Comparison of ENCODE assay signal across 1 cellular context in genomic region chr11:22733849-22734248, GRCh38.
TF ChIP-seq lines count a peak whose summit lies in the region.

No MANE protein-coding gene starts in this region.

TF ChIP-seq in HepG2, 621 proteins besides CTCF, POLR2A, EP300 and RAD21 (continued from another document):
- TF ChIP-seq HES4 (CRISPR knock-in tag; IDR thresholded peaks at IDR 0.05; ENCODE audit: borderline replicate concordance) (no peak), MAFF (IDR thresholded peaks at IDR 0.05; ENCODE audit: low read depth, low read length) (peak; percentile 25; the same call in 1 of the 2 replicates)
